In the genomic region with DNA sequence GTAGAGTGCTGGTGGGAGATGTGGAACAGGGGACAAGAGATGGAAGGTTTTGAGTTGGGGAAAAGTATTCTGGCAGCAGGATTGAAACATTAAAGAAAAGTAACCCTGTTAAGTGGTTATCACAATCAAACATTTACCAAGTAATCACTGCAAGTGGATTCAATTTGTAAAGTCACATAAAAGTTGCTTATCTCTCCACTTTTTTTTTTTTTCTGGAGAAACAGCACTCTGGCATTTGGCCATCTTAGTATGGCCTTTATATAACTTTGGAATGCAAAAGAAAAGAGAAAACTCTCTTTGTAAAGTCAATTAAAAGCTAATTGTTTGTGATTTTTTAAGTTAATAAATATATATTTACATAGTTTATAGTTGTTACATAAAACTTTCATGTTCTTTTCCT, we compare ENCODE assay signal across 18 cellular contexts.
DNase-seq lines count a peak whose midpoint lies in the region; ATAC-seq, FAIRE-seq and TF ChIP-seq lines count a peak whose summit lies in the region.
"Had no signal": no experiment of that assay in that cellular context is flagged by ENCODE, and none has a peak within 500 bp of the region (broad histone marks: within the 10 kb centered on the region; RNA-seq: fewer than 3 reads in every experiment).

No MANE protein-coding gene starts in this region.

- H2AFZ ChIP-seq in HepG2 (ENCODE audit: low read length): no peak overlapping the region

- H4K20me1 ChIP-seq in HepG2 (ENCODE audit: insufficient read depth, low read length): no peaks in the 10 kb centered on the region

- H3K36me3 ChIP-seq in mesendoderm (ENCODE audit: control insufficient read depth, insufficient read depth, low read length) (no peaks in the 10 kb centered on the region), HepG2 (replicated peaks in 1 of 2; ENCODE audit: control insufficient read depth in 1 of 2, insufficient read depth in 2 of 2, low read length in 2 of 2) (no peaks in the 10 kb centered on the region)
- H3K36me3 ChIP-seq: MG63, SJCRH30 had no signal

- in situ Hi-C loops in HepG2 (cut with HindIII; ENCODE audit: extremely low pct_ligation_motif_present, low pct_unique_long_range_greater_than_20kb): no loop called here

- no peak overlapping the region for H4K5ac ChIP-seq in mesendoderm (ENCODE audit: low read length)

- no peak overlapping the region for H3K56ac ChIP-seq in mesendoderm (ENCODE audit: low read length)

- TF ChIP-seq POLR2A in HepG2 (IDR thresholded peaks at IDR 0.05; ENCODE audit: insufficient read depth in 1 of 2, low read depth in 2 of 2, low read length in 2 of 2): no peak

- FAIRE-seq in HepG2 (lab: Jason Lieb, UNC): no peak
- FAIRE-seq: GM12892 had no signal

- no peak overlapping the region for H2BK120ac ChIP-seq in mesendoderm (ENCODE audit: low read depth, low read length)

- no peaks in the 10 kb centered on the region for H3K9me3 Mint-ChIP-seq in activated naive CD4-positive, alpha-beta T cell treated with anti-CD3 and anti-CD28 coated beads, Interleukin-2, amount 50 U/mL, for 24 hours
- no peaks in the 10 kb centered on the region for H3K9me3 Mint-ChIP-seq in T-cell
- no peaks in the 10 kb centered on the region for H3K9me3 Mint-ChIP-seq in mesothelial cell of epicardium
- no peaks in the 10 kb centered on the region for H3K9me3 Mint-ChIP-seq in activated CD4-positive, alpha-beta memory T cell treated with anti-CD3 and anti-CD28 coated beads, Interleukin-2, amount 10 ng/mL, durations not matched to agents 7 days and 5 days

- no peak overlapping the region for H2BK5ac ChIP-seq in mesendoderm (ENCODE audit: low read length)

- TF ChIP-seq EP300 in HepG2 (IDR thresholded peaks at IDR 0.05; ENCODE audit: low read depth in 2 of 2, low read length in 2 of 2) (no peak), HepG2 (CRISPR knock-in tag; IDR thresholded peaks at IDR 0.05; ENCODE audit: borderline replicate concordance) (no peak)

- no peak overlapping the region for H3K18ac ChIP-seq in mesendoderm (ENCODE audit: low read length)

- H3K27ac ChIP-seq in mesendoderm (ENCODE audit: low read depth, low read length): no peak overlapping the region
- no peak overlapping the region for H3K27ac ChIP-seq in HepG2 (ENCODE audit: extremely low read length, insufficient read depth, low read length)
- H3K27ac ChIP-seq: SJCRH30 had no signal

- no peak overlapping the region for H4K8ac ChIP-seq in mesendoderm (ENCODE audit: low read depth, low read length)

- H3K36me3 Mint-ChIP-seq in activated naive CD4-positive, alpha-beta T cell treated with anti-CD3 and anti-CD28 coated beads, Interleukin-2, amount 50 U/mL, for 24 hours: no peaks in the 10 kb centered on the region
- H3K36me3 Mint-ChIP-seq in T-cell: no peaks in the 10 kb centered on the region
- no peaks in the 10 kb centered on the region for H3K36me3 Mint-ChIP-seq in mesothelial cell of epicardium
- no peaks in the 10 kb centered on the region for H3K36me3 Mint-ChIP-seq in activated CD4-positive, alpha-beta memory T cell treated with anti-CD3 and anti-CD28 coated beads, Interleukin-2, amount 10 ng/mL, durations not matched to agents 7 days and 5 days (ENCODE audit: low read depth)

- no TSS peak for BruUV-seq in HepG2 (replicated peaks; lab: Mats Ljungman, UMichigan)

- no peak overlapping the region for H3K9ac ChIP-seq in mesendoderm (ENCODE audit: low read length)
- H3K9ac ChIP-seq in HepG2 (ENCODE audit: insufficient read depth, low read depth, low read length): no peak overlapping the region

- H3K79me2 ChIP-seq in mesendoderm (ENCODE audit: control insufficient read depth, insufficient read depth, low read length): no peaks in the 10 kb centered on the region
- H3K79me2 ChIP-seq in HepG2 (ENCODE audit: insufficient read depth, low read length): no peaks in the 10 kb centered on the region

- no peaks in the 10 kb centered on the region for H3K9me3 ChIP-seq in HepG2 (ENCODE audit: low read length)
- H3K9me3 ChIP-seq: MG63, SJCRH30 had no signal

- H3K79me1 ChIP-seq in mesendoderm (ENCODE audit: low read length): no peaks in the 10 kb centered on the region

- H3K4me1 ChIP-seq in mesendoderm (ENCODE audit: control insufficient read depth, low read depth, low read length) (no peaks in the 10 kb centered on the region), HepG2 (ENCODE audit: insufficient read depth, low read length) (no peaks in the 10 kb centered on the region)

- DNase-seq in activated naive CD4-positive, alpha-beta T cell treated with Interleukin-2 at 50 U/mL for 16 hours: no peak
- DNase-seq in T-cell (no peak), mesothelial cell of epicardium (ENCODE audit: low spot score in 2 of 2, unreplicated experiment in 2 of 2) (no peak), mesendoderm (no peak), HepG2 (ENCODE audit: low spot score) (no peak)
- no peak for DNase-seq in activated CD4-positive, alpha-beta memory T cell treated with anti-CD3 and anti-CD28 coated beads, Interleukin-2, amount 10 ng/mL, durations not matched to agents 7 days and 5 days
- DNase-seq: 8988T, DMS 273 treated with DMSO at 0.1 percent for 48 hours, Karpas-422, MG63, NCI-H1092 treated with DMSO at 0.1 percent for 48 hours, NCI-H187, NCI-H345, PC-3, SJCRH30 had no signal

- peaks cover 41% of the 10 kb centered on the region for H3K4me1 Mint-ChIP-seq in activated naive CD4-positive, alpha-beta T cell treated with anti-CD3 and anti-CD28 coated beads, Interleukin-2, amount 50 U/mL, for 24 hours
- H3K4me1 Mint-ChIP-seq in T-cell (peaks cover 35 to 44% (median 41%) of the 10 kb centered on the region in 3 donors), mesothelial cell of epicardium (peaks cover 57% of the 10 kb centered on the region)
- peaks cover 20% of the 10 kb centered on the region for H3K4me1 Mint-ChIP-seq in activated CD4-positive, alpha-beta memory T cell treated with anti-CD3 and anti-CD28 coated beads, Interleukin-2, amount 10 ng/mL, durations not matched to agents 7 days and 5 days

- TF ChIP-seq CTCF in mesothelial cell of epicardium (IDR thresholded peaks at IDR 0.05; ENCODE audit: unreplicated experiment) (no peak), HepG2 (CRISPR knock-in tag; IDR thresholded peaks at IDR 0.05) (no peak)

- CTCF ChIA-PET in T-cell (lab: Charles Lee): interaction anchor here in 1 of 2 donors (0.7 kb wide), 1 partner anchor 212 kb away, joined by 3 read pairs; no protein-coding TSS in a partner anchor
- CTCF ChIA-PET in activated CD4-positive, alpha-beta memory T cell treated with anti-CD3 and anti-CD28 coated beads, Interleukin-2, amount 10 ng/mL, durations not matched to agents 7 days and 5 days (lab: Charles Lee): no interaction called here
- CTCF ChIA-PET in HepG2 (lab: Yijun Ruan, JAX; ENCODE audit: low intra/inter-chr PET ratio, low total read pairs): no interaction called here

- no peak for ATAC-seq in T-cell (replicated peaks in 1 of 4)
- no peak for ATAC-seq in GM21576 (IDR thresholded peaks at IDR 0.05; ENCODE audit: unreplicated experiment)
- ATAC-seq in HepG2: no peak
- ATAC-seq: PC-3 had no signal

- no peak overlapping the region for H3K4me2 ChIP-seq in mesendoderm (ENCODE audit: low read length)
- H3K4me2 ChIP-seq in HepG2 (ENCODE audit: low read depth, low read length): no peak overlapping the region

- POLR2A ChIA-PET in T-cell (lab: Charles Lee) (no interaction called here), HepG2 (lab: Yijun Ruan, JAX) (no interaction called here)
- POLR2A ChIA-PET in activated CD4-positive, alpha-beta memory T cell treated with anti-CD3 and anti-CD28 coated beads, Interleukin-2, amount 10 ng/mL, durations not matched to agents 7 days and 5 days (lab: Charles Lee): no interaction called here

- no peak overlapping the region for H3K4ac ChIP-seq in mesendoderm (ENCODE audit: low read depth, low read length)

- H3K27me3 Mint-ChIP-seq in activated naive CD4-positive, alpha-beta T cell treated with anti-CD3 and anti-CD28 coated beads, Interleukin-2, amount 50 U/mL, for 24 hours: no peaks in the 10 kb centered on the region
- H3K27me3 Mint-ChIP-seq in T-cell: no peaks in the 10 kb centered on the region
- H3K27me3 Mint-ChIP-seq in mesothelial cell of epicardium (ENCODE audit: low read depth): no peaks in the 10 kb centered on the region
- H3K27me3 Mint-ChIP-seq in activated CD4-positive, alpha-beta memory T cell treated with anti-CD3 and anti-CD28 coated beads, Interleukin-2, amount 10 ng/mL, durations not matched to agents 7 days and 5 days: no peaks in the 10 kb centered on the region

- no peak overlapping the region for H2AK5ac ChIP-seq in mesendoderm (ENCODE audit: low read length)

- H2BK15ac ChIP-seq in mesendoderm (replicated peaks; ENCODE audit: low read depth): no peak overlapping the region

- H3K27me3 ChIP-seq in mesendoderm (ENCODE audit: insufficient read depth, low read length, poor library complexity) (no peaks in the 10 kb centered on the region), HepG2 (ENCODE audit: control insufficient read depth in 1 of 2, insufficient read depth in 2 of 2, low read length in 2 of 2) (no peaks in the 10 kb centered on the region)
- H3K27me3 ChIP-seq: MG63, SJCRH30 had no signal

- H3K4me3 ChIP-seq in mesendoderm (ENCODE audit: low read length): no peak overlapping the region
- no peak overlapping the region for H3K4me3 ChIP-seq in HepG2 (replicated peaks in 1 of 3; ENCODE audit: insufficient read depth in 1 of 3, low read depth in 2 of 3, low read length in 3 of 3)
- H3K4me3 ChIP-seq: MG63, SJCRH30 had no signal

- no peak overlapping the region for H3K23ac ChIP-seq in mesendoderm (ENCODE audit: low read length)

- peak overlapping the region; percentile 6 for H3K27ac Mint-ChIP-seq in activated naive CD4-positive, alpha-beta T cell treated with anti-CD3 and anti-CD28 coated beads, Interleukin-2, amount 50 U/mL, for 24 hours
- H3K27ac Mint-ChIP-seq in T-cell: peak overlapping the region; percentile 2 to 70
- peak overlapping the region; percentile 87 for H3K27ac Mint-ChIP-seq in mesothelial cell of epicardium
- no peak overlapping the region for H3K27ac Mint-ChIP-seq in activated CD4-positive, alpha-beta memory T cell treated with anti-CD3 and anti-CD28 coated beads, Interleukin-2, amount 10 ng/mL, durations not matched to agents 7 days and 5 days

- TF ChIP-seq RAD21 in HepG2 (CRISPR knock-in tag; IDR thresholded peaks at IDR 0.05): no peak

- intact Hi-C loops in HepG2 (cut with micrococcal nuclease; ENCODE audit: unreplicated experiment): no loop called here

- no peak overlapping the region for H3K4me3 Mint-ChIP-seq in activated naive CD4-positive, alpha-beta T cell treated with anti-CD3 and anti-CD28 coated beads, Interleukin-2, amount 50 U/mL, for 24 hours
- H3K4me3 Mint-ChIP-seq in T-cell: no peak overlapping the region
- H3K4me3 Mint-ChIP-seq in mesothelial cell of epicardium: no peak overlapping the region
- no peak overlapping the region for H3K4me3 Mint-ChIP-seq in activated CD4-positive, alpha-beta memory T cell treated with anti-CD3 and anti-CD28 coated beads, Interleukin-2, amount 10 ng/mL, durations not matched to agents 7 days and 5 days

TF ChIP-seq in HepG2, 621 proteins besides CTCF, POLR2A, EP300 and RAD21 (continues in another document):
- no peak for TF ChIP-seq PCBP1 (IDR thresholded peaks at IDR 0.05; ENCODE audit: borderline replicate concordance, low read depth, low read length)
- no peak for TF ChIP-seq ZEB1 (IDR thresholded peaks at IDR 0.05; ENCODE audit: insufficient replicate concordance, low read depth)
- no peak for TF ChIP-seq RFX3 (CRISPR knock-in tag; IDR thresholded peaks at IDR 0.05)
- no peak for TF ChIP-seq ARNT2 (CRISPR knock-in tag; IDR thresholded peaks at IDR 0.05; ENCODE audit: low read depth)
- no peak for TF ChIP-seq TEAD2 (CRISPR knock-in tag; IDR thresholded peaks at IDR 0.05)
